11 cellular contexts compared by ENCODE assay signal in genomic region chr7:23619141-23619540, GRCh38.
"Had no signal": no experiment of that assay in that cellular context is flagged by ENCODE, and none has a peak within 500 bp of the region (broad histone marks: within the 10 kb centered on the region; RNA-seq: fewer than 3 reads in every experiment).

No MANE protein-coding gene starts in this region.

- H3K27ac Mint-ChIP-seq: GM23338, HFFc6 had no signal

- H3K4me2 ChIP-seq: GM23338 had no signal

- H3K4me3 ChIP-seq: GM23248, GM23338, HAP-1 had no signal

- H3K36me3 ChIP-seq: HAP-1 had no signal

- H3K4me3 Mint-ChIP-seq: GM23338, H9, HFFc6 had no signal

- DNase-seq: GM23248, GOT3, H7, H9, HCEC 1CT, HFFc6 had no signal

- H3K9me3 ChIP-seq: HAP-1 had no signal

- ATAC-seq: GM23338, HCT116 had no signal

- H3K4me1 Mint-ChIP-seq: GM23338, H9 had no signal

- FAIRE-seq: H1, H54 had no signal

- H3K9ac ChIP-seq: GM23248 had no signal

- H3K27ac ChIP-seq: GM23248 had no signal

- H2AFZ ChIP-seq: GM23248, GM23338 had no signal

- H3K4me1 ChIP-seq: HAP-1 had no signal
